Comparison of ENCODE assay signal across 8 cellular contexts in genomic region chr19:1590641-1591397, GRCh38. TPM values are rescaled to one million over a fixed set of nuclear protein-coding genes. Genes with fewer than 3 reads are reported as not detected.
DNase-seq lines count a peak whose midpoint lies in the region; ATAC-seq, FAIRE-seq and TF ChIP-seq lines count a peak whose summit lies in the region.

No MANE protein-coding gene starts in this region.

- intact Hi-C loops in Panc1 (cut with micrococcal nuclease; ENCODE audit: unreplicated experiment) = no loop called here

- ATAC-seq in Panc1 = 0 out of 2 replicates have a peak, but pooled peaks have one; percentile 19
- ATAC-seq in naive B cell (ENCODE audit: low read depth in 2 of 2) = peak; percentile 13 to 22
- ATAC-seq in GM19455 (IDR thresholded peaks at IDR 0.05; ENCODE audit: unreplicated experiment) = no peak
- ATAC-seq in GM19395 (IDR thresholded peaks at IDR 0.05; ENCODE audit: unreplicated experiment) = no peak

- no peaks in the 10 kb centered on the region for H3K36me3 Mint-ChIP-seq in naive B cell

- POLR2A ChIA-PET in Panc1 (lab: Charles Lee) = interaction anchor here (0.7 kb wide), 1 partner anchor 202 kb away, joined by 3 read pairs; no protein-coding TSS in a partner anchor

- peak overlapping the region; percentile 83 to 94 (median 90) for H3K4me3 Mint-ChIP-seq in naive B cell

- FAIRE-seq in GM12892 (lab: Jason Lieb, UNC) = peak; percentile 68

- peak; percentile 37 for DNase-seq in ACHN
- no peak for DNase-seq in GM12892 (ENCODE audit: insufficient read length)
- no peak for DNase-seq in Panc1 (ENCODE audit: low read depth, low spot score)
- peak; percentile 40 for DNase-seq in choroid plexus epithelial cell (ENCODE audit: low read depth)
- DNase-seq in naive B cell = peak; percentile 23
- DNase-seq in NCI-H226 = no peak

- peaks cover 3% of the 10 kb centered on the region; the same call in 1 of the 2 replicates for H3K36me3 ChIP-seq in Panc1 (ENCODE audit: control insufficient read depth, insufficient read depth, low read length)

- H3K4me1 Mint-ChIP-seq in naive B cell = peaks cover 13 to 42% (median 30%) of the 10 kb centered on the region in 3 donors

- H3K27ac Mint-ChIP-seq in naive B cell = peak overlapping the region; percentile 30 to 94 (median 76)

- H3K27me3 Mint-ChIP-seq in naive B cell = no peaks in the 10 kb centered on the region

- H3K27me3 ChIP-seq in Panc1 (ENCODE audit: control insufficient read depth, insufficient read depth, low read length) = no peaks in the 10 kb centered on the region

- H3K9me3 Mint-ChIP-seq in naive B cell = no peaks in the 10 kb centered on the region

- H3K27ac ChIP-seq in Panc1 (ENCODE audit: low read length) = peak overlapping the region; percentile 95

- BruUV-seq in Panc1 (replicated peaks; lab: Mats Ljungman, UMichigan) = no TSS peak

- in situ Hi-C loops in ACHN (cut with HindIII; ENCODE audit: low pct_ligation_motif_present, low pct_unique_long_range_greater_than_20kb, low sequenced_read_pairs) = no loop called here
- in situ Hi-C loops in Panc1 (cut with HindIII; ENCODE audit: low pct_unique_long_range_greater_than_20kb, low sequenced_read_pairs) = no loop called here

- H3K4me3 ChIP-seq in Panc1 (ENCODE audit: low read depth in 2 of 2, low read length in 2 of 2) = peak overlapping the region; percentile 82 to 87
- peak overlapping the region; percentile 90 for H3K4me3 ChIP-seq in choroid plexus epithelial cell (ENCODE audit: low read depth, low read length)

- H3K4me1 ChIP-seq in Panc1 (ENCODE audit: control insufficient read depth, insufficient read depth, low read length) = peaks cover 11% of the 10 kb centered on the region

- no peak for TF ChIP-seq CTCF in Panc1 (IDR thresholded peaks at IDR 0.05)
- TF ChIP-seq CTCF in choroid plexus epithelial cell (conservative IDR thresholded peaks at IDR 0.05; ENCODE audit: low read depth, low read length) = peak; percentile 57

- CTCF ChIA-PET in Panc1 (lab: Charles Lee) = interaction anchor here (0.7 to 1.4 kb wide), 2 partner anchors 45 to 146 kb away, joined by 3 to 4 read pairs; no protein-coding TSS in a partner anchor

- no peak; the same call in 1 of the 2 replicates for TF ChIP-seq POLR2A in GM12892 (IDR thresholded peaks at IDR 0.05; ENCODE audit: low read depth, low read length)

- H3K9me3 ChIP-seq in Panc1 (ENCODE audit: control insufficient read depth, insufficient read depth, low read depth, low read length) = no peaks in the 10 kb centered on the region

RNA-seq across cellular contexts. Expression of gene MBD3, which starts 1.8 kb away (rescaled TPM):
- polyA plus RNA-seq in GM12892 (2012; ENCODE audit: missing spikeins) = 12.4 TPM
- total RNA-seq in Panc1 (2021; ENCODE audit: unreplicated experiment) = 139 TPM
- polyA plus RNA-seq in Panc1 (2012; ENCODE audit: insufficient read length) = 96.7 TPM
- polyA plus RNA-seq in naive B cell (ENCODE audit: low read depth in 6 of 6) = 10 to 100 TPM in 4 of 6 donors, 1 to 10 TPM in 2; 7.7 to 24.4 (median 12.9) TPM

RNA-seq across cellular contexts. Expression of gene UQCR11, which starts 14.4 kb away (rescaled TPM):
- 152 TPM for polyA plus RNA-seq in GM12892 (2012; ENCODE audit: missing spikeins)
- 300 TPM for total RNA-seq in Panc1 (2021; ENCODE audit: unreplicated experiment)
- 270 TPM for polyA plus RNA-seq in Panc1 (2012; ENCODE audit: insufficient read length)
- 100 to 1,000 TPM; 358 to 546 (median 438) TPM for polyA plus RNA-seq in naive B cell (ENCODE audit: low read depth in 6 of 6)

RNA-seq across cellular contexts. Expression of gene MEX3D, which starts 22.7 kb away (rescaled TPM):
- polyA plus RNA-seq in GM12892 (2012; ENCODE audit: missing spikeins) = 0.49 TPM
- total RNA-seq in Panc1 (2021; ENCODE audit: unreplicated experiment) = 73.7 TPM
- polyA plus RNA-seq in Panc1 (2012; ENCODE audit: insufficient read length) = 62.0 TPM
- polyA plus RNA-seq in naive B cell (ENCODE audit: low read depth in 6 of 6) = not detected

Comparison
In these comparisons a context has a peak if more than half of its experiments do, and no peak if none do; other contexts are left out.
1. DNase-seq: peak in ACHN (single experiment), choroid plexus epithelial cell (single experiment) and naive B cell (single experiment); none in GM12892 (single experiment), Panc1 (single experiment) and NCI-H226 (single experiment).
2. ATAC-seq: peak in Panc1 (single experiment) and naive B cell (2 of 2); none in GM19455 (single experiment) and GM19395 (single experiment).